ENCODE assay signal across 9 cellular contexts in the genomic region with DNA sequence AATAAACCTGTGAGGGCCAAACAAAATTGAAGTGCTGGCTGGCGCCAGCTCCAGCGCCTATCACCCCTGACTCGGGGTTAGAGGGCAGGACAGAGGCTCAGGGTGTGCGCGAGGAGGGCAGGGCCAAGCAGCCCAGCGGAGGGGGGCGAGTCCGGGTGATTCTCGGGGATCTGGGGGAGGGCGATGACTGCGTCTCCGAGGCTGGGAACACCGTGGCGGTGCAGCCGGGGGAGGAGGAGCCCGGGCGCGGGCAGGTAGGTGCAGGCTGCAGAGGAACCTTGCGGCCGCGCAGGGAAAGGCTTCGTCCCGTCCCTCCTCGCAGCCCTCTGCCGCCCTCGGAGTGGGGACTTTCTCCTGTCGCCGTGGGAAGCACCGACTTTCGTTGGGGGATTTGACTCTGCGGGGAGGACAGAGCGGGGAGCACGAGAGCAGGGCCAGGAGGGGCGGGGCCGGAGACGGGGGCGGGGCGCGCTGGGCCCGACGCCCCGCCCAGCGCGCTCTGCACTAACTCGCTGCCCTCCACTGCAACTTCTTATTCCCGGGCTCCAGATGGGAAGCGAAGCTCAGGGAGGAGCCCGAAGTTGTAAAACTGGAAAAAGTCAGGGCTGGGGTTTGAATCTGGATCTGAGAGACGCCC. TPM values are rescaled to one million over a fixed set of nuclear protein-coding genes. Genes with fewer than 3 reads are reported as not detected.
DNase-seq lines count a peak whose midpoint lies in the region; ATAC-seq and TF ChIP-seq lines count a peak whose summit lies in the region.
"Had no signal": no experiment of that assay in that cellular context is flagged by ENCODE, and none has a peak within 500 bp of the region (broad histone marks: within the 10 kb centered on the region; RNA-seq: fewer than 3 reads in every experiment).

No MANE protein-coding gene starts in this region.

- peak; percentile 55 for DNase-seq in ELF-1 (ENCODE audit: low read depth, low spot score)
- DNase-seq in foreskin fibroblast = peak; percentile 29 to 71
- peak; percentile 61 to 78 (median 65) for DNase-seq in ovary
- DNase-seq in Ammon's horn (ENCODE audit: low spot score) = no peak

- intact Hi-C loops in ovary (cut with DNase I) = loop anchor here in 1 of 4 donors (10.0 kb wide), 1 partner anchor 248 kb away; no protein-coding TSS in a partner anchor

- peak overlapping the region; percentile 80 for H3K4me3 Mint-ChIP-seq in activated T-helper 17 cell treated with anti-CD3 and anti-CD28 coated beads, Interleukin-2, amount 50 U/mL, for 72 hours

- peaks cover 47% of the 10 kb centered on the region for H3K36me3 Mint-ChIP-seq in activated T-helper 17 cell treated with anti-CD3 and anti-CD28 coated beads, Interleukin-2, amount 50 U/mL, for 72 hours (ENCODE audit: low read depth)

- H3K9ac ChIP-seq in OCI-LY1 (ENCODE audit: low read length) = peak overlapping the region; percentile 69

- peak overlapping the region; percentile 63 for H3K4me3 ChIP-seq in OCI-LY1 (ENCODE audit: low read depth, low read length, poor library complexity, severe bottlenecking)
- peak overlapping the region; percentile 22 to 49 for H3K4me3 ChIP-seq in foreskin fibroblast (ENCODE audit: low read depth in 1 of 2, low read length in 2 of 2)
- peak overlapping the region; percentile 40 for H3K4me3 ChIP-seq in ovary
- H3K4me3 ChIP-seq in urinary bladder (ENCODE audit: low read depth, low read length) = peak overlapping the region; percentile 41

- no peaks in the 10 kb centered on the region for H3K27me3 Mint-ChIP-seq in activated T-helper 17 cell treated with anti-CD3 and anti-CD28 coated beads, Interleukin-2, amount 50 U/mL, for 72 hours

- no peaks in the 10 kb centered on the region for H3K9me3 Mint-ChIP-seq in activated T-helper 17 cell treated with anti-CD3 and anti-CD28 coated beads, Interleukin-2, amount 50 U/mL, for 72 hours

- no peaks in the 10 kb centered on the region for H4K20me1 ChIP-seq in OCI-LY1 (ENCODE audit: insufficient read depth, low read length)

- peak overlapping the region; percentile 80 for H3K4me2 ChIP-seq in OCI-LY1 (ENCODE audit: low read length)

- no peak for TF ChIP-seq EP300 in ovary (IDR thresholded peaks at IDR 0.05)

- H3K9me3 ChIP-seq in OCI-LY1 (ENCODE audit: low read length) = no peaks in the 10 kb centered on the region
- no peaks in the 10 kb centered on the region for H3K9me3 ChIP-seq in ovary

- TF ChIP-seq POLR2A in ovary (IDR thresholded peaks at IDR 0.05) = no peak

- TF ChIP-seq CTCF in OCI-LY1 (IDR thresholded peaks at IDR 0.05; ENCODE audit: low read length) (no peak), foreskin fibroblast (IDR thresholded peaks at IDR 0.05; ENCODE audit: low read depth, low read length) (no peak), ovary (IDR thresholded peaks at IDR 0.05) (no peak)

- no peaks in the 10 kb centered on the region for H3K9me2 ChIP-seq in OCI-LY1 (ENCODE audit: low read depth, low read length)

- ATAC-seq in HG02870 (IDR thresholded peaks at IDR 0.05; ENCODE audit: unreplicated experiment) = peak; percentile 38
- peak; percentile 68 for ATAC-seq in activated T-helper 17 cell treated with anti-CD3 and anti-CD28 coated beads, Interleukin-2, amount 50 U/mL, for 72 hours (replicated peaks)

- H3K27ac Mint-ChIP-seq in activated T-helper 17 cell treated with anti-CD3 and anti-CD28 coated beads, Interleukin-2, amount 50 U/mL, for 72 hours = peak overlapping the region; percentile 84

- WGBS in ovary, 3 donors = 1 to 4% (median 2%) methylated on average over 42 to 49 of the region's 49 CpGs
- WGBS in urinary bladder = 3% methylated on average over 49 of the region's 49 CpGs

- no peak overlapping the region for H2AFZ ChIP-seq in OCI-LY1 (ENCODE audit: low read length)

- no peaks in the 10 kb centered on the region for H3K79me2 ChIP-seq in OCI-LY1 (ENCODE audit: insufficient read depth, low read length)

- H3K36me3 ChIP-seq in OCI-LY1 (ENCODE audit: insufficient read depth, low read length) = peaks cover 7% of the 10 kb centered on the region
- no peaks in the 10 kb centered on the region for H3K36me3 ChIP-seq in ovary
- no peaks in the 10 kb centered on the region for H3K36me3 ChIP-seq in urinary bladder (ENCODE audit: insufficient read depth)

- no peaks in the 10 kb centered on the region for H3K27me3 ChIP-seq in OCI-LY1 (ENCODE audit: insufficient read depth, low read length)
- H3K27me3 ChIP-seq in ovary = no peaks in the 10 kb centered on the region

- H3K27ac ChIP-seq in OCI-LY1 (ENCODE audit: low read depth, low read length, poor library complexity, severe bottlenecking) (peak overlapping the region; percentile 90), ovary (no peak overlapping the region), urinary bladder (ENCODE audit: low read depth) (no peak overlapping the region)

- H3K4me1 ChIP-seq in OCI-LY1 (ENCODE audit: insufficient read depth, low read length, severe bottlenecking) (peaks cover 57% of the 10 kb centered on the region), ovary (ENCODE audit: insufficient read depth) (peaks cover 8% of the 10 kb centered on the region), urinary bladder (ENCODE audit: insufficient read depth) (no peaks in the 10 kb centered on the region)

- H3F3A ChIP-seq in OCI-LY1 (ENCODE audit: insufficient read depth, low read length) = no peaks in the 10 kb centered on the region

- H3K4me1 Mint-ChIP-seq in activated T-helper 17 cell treated with anti-CD3 and anti-CD28 coated beads, Interleukin-2, amount 50 U/mL, for 72 hours = peaks cover 46% of the 10 kb centered on the region

RNA-seq across cellular contexts. Expression of gene RGS14, which starts 5.3 kb away (rescaled TPM):
- total RNA-seq in activated T-helper 17 cell treated with anti-CD3 and anti-CD28 coated beads, Interleukin-2, amount 50 U/mL, for 72 hours = 100 to 1,000 TPM in 1 of 2 donors, 10 to 100 TPM in 1; 45.5 to 102 TPM
- total RNA-seq in ovary = 10 to 100 TPM in 1 of 7 donors, 1 to 10 TPM in 6; 4.0 to 27.0 (median 8.0) TPM
- 1 to 10 TPM in 1 of 2 donors, under 1 TPM in 1; 0.73 to 6.2 TPM for polyA plus RNA-seq in ovary
- total RNA-seq in urinary bladder = 4.7 TPM
- 16.4 TPM for polyA plus RNA-seq in urinary bladder

RNA-seq across cellular contexts. Expression of gene LMAN2, which starts 11.5 kb away (rescaled TPM):
- 100 to 1,000 TPM in 1 of 2 donors, 10 to 100 TPM in 1; 94.3 to 122 TPM for total RNA-seq in activated T-helper 17 cell treated with anti-CD3 and anti-CD28 coated beads, Interleukin-2, amount 50 U/mL, for 72 hours
- total RNA-seq in ovary (100 to 1,000 TPM in 2 of 7 donors, 10 to 100 TPM in 5; 63.5 to 154 (median 93.5) TPM), urinary bladder (101 TPM)
- polyA plus RNA-seq in ovary (100 to 1,000 TPM in 1 of 2 donors, 10 to 100 TPM in 1; 85.0 to 142 TPM), urinary bladder (209 TPM)

RNA-seq across cellular contexts. Expression of gene SLC34A1, which starts 21.2 kb away (rescaled TPM):
- total RNA-seq in activated T-helper 17 cell treated with anti-CD3 and anti-CD28 coated beads, Interleukin-2, amount 50 U/mL, for 72 hours = 1 to 10 TPM in 1 of 2 donors, under 1 TPM in 1; 0.56 to 1.1 TPM
- not detected for total RNA-seq in ovary
- polyA plus RNA-seq in ovary = not detected
- not detected for total RNA-seq in urinary bladder
- polyA plus RNA-seq in urinary bladder = 0.04 TPM
- total RNA-seq: activated CD8-positive, alpha-beta memory T cell treated with anti-CD3 and anti-CD28 coated beads for 36 hours had no signal

RNA-seq across cellular contexts. Expression of gene PFN3, which starts 37.5 kb away (rescaled TPM):
- total RNA-seq in activated T-helper 17 cell treated with anti-CD3 and anti-CD28 coated beads, Interleukin-2, amount 50 U/mL, for 72 hours = not detected
- not detected for total RNA-seq in ovary
- polyA plus RNA-seq in ovary = not detected
- total RNA-seq in urinary bladder = not detected
- polyA plus RNA-seq in urinary bladder = not detected
- total RNA-seq: activated CD8-positive, alpha-beta memory T cell treated with anti-CD3 and anti-CD28 coated beads for 36 hours had no signal

RNA-seq across cellular contexts. Expression of gene F12, which starts 46.4 kb away (rescaled TPM):
- 1 to 10 TPM; 3.7 to 4.6 TPM for total RNA-seq in activated T-helper 17 cell treated with anti-CD3 and anti-CD28 coated beads, Interleukin-2, amount 50 U/mL, for 72 hours
- total RNA-seq in ovary (1 to 10 TPM in 1 of 7 donors, under 1 TPM in 1, not detected in 5; 0.28 to 1.7 TPM), urinary bladder (not detected)
- polyA plus RNA-seq in ovary (not detected), urinary bladder (1.1 TPM)
